In the genomic region with DNA sequence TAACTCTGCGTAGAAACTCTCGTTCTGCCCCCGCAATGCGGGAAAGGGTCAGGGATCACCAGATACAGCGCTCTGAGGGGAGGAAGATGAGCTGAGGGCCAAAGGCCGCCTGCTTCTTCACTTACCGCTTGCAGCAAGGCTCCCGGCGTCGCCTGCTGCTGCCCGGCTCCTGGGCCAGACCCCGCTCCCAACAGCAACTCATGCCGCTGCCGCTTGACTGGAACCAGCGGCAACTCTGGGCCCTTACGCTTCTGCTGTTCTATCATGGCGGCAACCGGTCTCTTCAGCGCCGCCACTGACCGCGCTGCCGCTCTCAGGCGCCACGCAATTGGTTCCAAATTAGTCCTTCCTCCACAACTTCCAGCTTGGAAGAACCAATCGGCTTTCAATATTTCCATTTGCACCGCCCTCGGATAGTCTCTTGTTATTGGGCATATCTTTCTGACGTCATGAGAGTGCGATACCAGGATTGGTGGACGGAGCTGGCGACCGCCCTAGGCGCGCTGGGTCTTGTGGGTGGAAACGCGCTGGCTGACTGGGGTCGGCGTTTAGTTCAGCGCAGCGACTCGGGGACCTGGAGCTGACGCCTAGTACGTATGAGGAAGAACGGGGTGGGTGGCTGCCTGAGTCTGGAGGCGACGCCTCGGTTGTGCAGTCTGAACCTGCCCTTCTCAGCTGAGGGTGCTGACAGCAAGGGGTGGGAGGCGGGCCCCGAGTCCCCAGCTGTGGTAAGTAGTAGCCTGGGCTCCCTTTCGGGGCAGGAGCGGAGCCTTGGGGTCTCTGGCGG, we compare ENCODE assay signal across 1 cellular context.
TF ChIP-seq lines count a peak whose summit lies in the region.

A gene (minus strand): TSS at position 303 of the 787 bp plus-strand sequence. CDS start 37 bp downstream, at position 266.
A gene with protein sequence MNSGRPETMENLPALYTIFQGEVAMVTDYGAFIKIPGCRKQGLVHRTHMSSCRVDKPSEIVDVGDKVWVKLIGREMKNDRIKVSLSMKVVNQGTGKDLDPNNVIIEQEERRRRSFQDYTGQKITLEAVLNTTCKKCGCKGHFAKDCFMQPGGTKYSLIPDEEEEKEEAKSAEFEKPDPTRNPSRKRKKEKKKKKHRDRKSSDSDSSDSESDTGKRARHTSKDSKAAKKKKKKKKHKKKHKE (plus strand): TSS at position 547 of the 787 bp plus-strand sequence. CDS start 13,067 bp downstream, outside the sequence.

TF ChIP-seq in HepG2, 621 proteins besides CTCF, POLR2A, EP300 and RAD21 (continued from another document and continues in another):
- peak; percentile 56; the same call in 1 of the 2 replicates for TF ChIP-seq ZNF263 (CRISPR knock-in tag; IDR thresholded peaks at IDR 0.05)
- TF ChIP-seq, protein P1, sequence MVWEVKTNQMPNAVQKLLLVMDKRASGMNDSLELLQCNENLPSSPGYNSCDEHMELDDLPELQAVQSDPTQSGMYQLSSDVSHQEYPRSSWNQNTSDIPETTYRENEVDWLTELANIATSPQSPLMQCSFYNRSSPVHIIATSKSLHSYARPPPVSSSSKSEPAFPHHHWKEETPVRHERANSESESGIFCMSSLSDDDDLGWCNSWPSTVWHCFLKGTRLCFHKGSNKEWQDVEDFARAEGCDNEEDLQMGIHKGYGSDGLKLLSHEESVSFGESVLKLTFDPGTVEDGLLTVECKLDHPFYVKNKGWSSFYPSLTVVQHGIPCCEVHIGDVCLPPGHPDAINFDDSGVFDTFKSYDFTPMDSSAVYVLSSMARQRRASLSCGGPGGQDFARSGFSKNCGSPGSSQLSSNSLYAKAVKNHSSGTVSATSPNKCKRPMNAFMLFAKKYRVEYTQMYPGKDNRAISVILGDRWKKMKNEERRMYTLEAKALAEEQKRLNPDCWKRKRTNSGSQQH (CRISPR knock-in tag; IDR thresholded peaks at IDR 0.05; ENCODE audit: low read depth), result peak; percentile 70
- TF ChIP-seq ZNF343 (CRISPR knock-in tag; IDR thresholded peaks at IDR 0.05), result no peak
- TF ChIP-seq, protein P2, sequence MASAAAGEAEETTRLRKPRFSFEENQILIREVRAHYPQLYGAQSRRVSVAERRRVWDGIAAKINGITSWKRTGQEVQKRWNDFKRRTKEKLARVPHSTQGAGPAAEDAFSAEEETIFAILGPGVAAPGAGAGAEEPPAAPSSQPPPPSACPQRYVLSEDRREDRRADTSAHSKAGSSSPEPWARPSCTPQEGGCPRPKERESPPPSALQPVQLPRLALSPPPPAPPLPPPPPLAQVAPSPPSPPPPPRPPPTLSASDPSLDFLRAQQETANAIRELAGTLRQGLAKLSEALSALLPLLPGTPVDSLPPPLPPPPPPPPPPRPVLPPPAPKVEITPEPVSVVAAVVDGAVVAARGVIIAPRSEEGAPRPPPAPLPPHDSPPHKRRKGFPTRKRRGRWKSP (CRISPR knock-in tag; IDR thresholded peaks at IDR 0.05), result peak; percentile 63; the same call in 1 of the 2 replicates
- TF ChIP-seq ZFP36L1 (CRISPR knock-in tag; IDR thresholded peaks at IDR 0.05), result no peak
- no peak for TF ChIP-seq HOXA9 (CRISPR knock-in tag; IDR thresholded peaks at IDR 0.05; ENCODE audit: borderline replicate concordance)
- no peak for TF ChIP-seq ATM (IDR thresholded peaks at IDR 0.05; ENCODE audit: borderline replicate concordance)
- no peak for TF ChIP-seq MIER2 (CRISPR knock-in tag; IDR thresholded peaks at IDR 0.05)
- TF ChIP-seq ELF3 (CRISPR knock-in tag; IDR thresholded peaks at IDR 0.05), result no peak
- TF ChIP-seq RFXAP (CRISPR knock-in tag; IDR thresholded peaks at IDR 0.05; ENCODE audit: borderline replicate concordance), result peak; percentile 96
- TF ChIP-seq, protein P3, sequence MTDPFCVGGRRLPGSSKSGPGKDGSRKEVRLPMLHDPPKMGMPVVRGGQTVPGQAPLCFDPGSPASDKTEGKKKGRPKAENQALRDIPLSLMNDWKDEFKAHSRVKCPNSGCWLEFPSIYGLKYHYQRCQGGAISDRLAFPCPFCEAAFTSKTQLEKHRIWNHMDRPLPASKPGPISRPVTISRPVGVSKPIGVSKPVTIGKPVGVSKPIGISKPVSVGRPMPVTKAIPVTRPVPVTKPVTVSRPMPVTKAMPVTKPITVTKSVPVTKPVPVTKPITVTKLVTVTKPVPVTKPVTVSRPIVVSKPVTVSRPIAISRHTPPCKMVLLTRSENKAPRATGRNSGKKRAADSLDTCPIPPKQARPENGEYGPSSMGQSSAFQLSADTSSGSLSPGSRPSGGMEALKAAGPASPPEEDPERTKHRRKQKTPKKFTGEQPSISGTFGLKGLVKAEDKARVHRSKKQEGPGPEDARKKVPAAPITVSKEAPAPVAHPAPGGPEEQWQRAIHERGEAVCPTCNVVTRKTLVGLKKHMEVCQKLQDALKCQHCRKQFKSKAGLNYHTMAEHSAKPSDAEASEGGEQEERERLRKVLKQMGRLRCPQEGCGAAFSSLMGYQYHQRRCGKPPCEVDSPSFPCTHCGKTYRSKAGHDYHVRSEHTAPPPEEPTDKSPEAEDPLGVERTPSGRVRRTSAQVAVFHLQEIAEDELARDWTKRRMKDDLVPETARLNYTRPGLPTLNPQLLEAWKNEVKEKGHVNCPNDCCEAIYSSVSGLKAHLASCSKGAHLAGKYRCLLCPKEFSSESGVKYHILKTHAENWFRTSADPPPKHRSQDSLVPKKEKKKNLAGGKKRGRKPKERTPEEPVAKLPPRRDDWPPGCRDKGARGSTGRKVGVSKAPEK (CRISPR knock-in tag; IDR thresholded peaks at IDR 0.05; ENCODE audit: borderline replicate concordance), result no peak
- no peak for TF ChIP-seq ZNF160 (CRISPR knock-in tag; IDR thresholded peaks at IDR 0.05)
- TF ChIP-seq, protein P4, sequence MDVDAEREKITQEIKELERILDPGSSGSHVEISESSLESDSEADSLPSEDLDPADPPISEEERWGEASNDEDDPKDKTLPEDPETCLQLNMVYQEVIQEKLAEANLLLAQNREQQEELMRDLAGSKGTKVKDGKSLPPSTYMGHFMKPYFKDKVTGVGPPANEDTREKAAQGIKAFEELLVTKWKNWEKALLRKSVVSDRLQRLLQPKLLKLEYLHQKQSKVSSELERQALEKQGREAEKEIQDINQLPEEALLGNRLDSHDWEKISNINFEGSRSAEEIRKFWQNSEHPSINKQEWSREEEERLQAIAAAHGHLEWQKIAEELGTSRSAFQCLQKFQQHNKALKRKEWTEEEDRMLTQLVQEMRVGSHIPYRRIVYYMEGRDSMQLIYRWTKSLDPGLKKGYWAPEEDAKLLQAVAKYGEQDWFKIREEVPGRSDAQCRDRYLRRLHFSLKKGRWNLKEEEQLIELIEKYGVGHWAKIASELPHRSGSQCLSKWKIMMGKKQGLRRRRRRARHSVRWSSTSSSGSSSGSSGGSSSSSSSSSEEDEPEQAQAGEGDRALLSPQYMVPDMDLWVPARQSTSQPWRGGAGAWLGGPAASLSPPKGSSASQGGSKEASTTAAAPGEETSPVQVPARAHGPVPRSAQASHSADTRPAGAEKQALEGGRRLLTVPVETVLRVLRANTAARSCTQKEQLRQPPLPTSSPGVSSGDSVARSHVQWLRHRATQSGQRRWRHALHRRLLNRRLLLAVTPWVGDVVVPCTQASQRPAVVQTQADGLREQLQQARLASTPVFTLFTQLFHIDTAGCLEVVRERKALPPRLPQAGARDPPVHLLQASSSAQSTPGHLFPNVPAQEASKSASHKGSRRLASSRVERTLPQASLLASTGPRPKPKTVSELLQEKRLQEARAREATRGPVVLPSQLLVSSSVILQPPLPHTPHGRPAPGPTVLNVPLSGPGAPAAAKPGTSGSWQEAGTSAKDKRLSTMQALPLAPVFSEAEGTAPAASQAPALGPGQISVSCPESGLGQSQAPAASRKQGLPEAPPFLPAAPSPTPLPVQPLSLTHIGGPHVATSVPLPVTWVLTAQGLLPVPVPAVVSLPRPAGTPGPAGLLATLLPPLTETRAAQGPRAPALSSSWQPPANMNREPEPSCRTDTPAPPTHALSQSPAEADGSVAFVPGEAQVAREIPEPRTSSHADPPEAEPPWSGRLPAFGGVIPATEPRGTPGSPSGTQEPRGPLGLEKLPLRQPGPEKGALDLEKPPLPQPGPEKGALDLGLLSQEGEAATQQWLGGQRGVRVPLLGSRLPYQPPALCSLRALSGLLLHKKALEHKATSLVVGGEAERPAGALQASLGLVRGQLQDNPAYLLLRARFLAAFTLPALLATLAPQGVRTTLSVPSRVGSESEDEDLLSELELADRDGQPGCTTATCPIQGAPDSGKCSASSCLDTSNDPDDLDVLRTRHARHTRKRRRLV (CRISPR knock-in tag; IDR thresholded peaks at IDR 0.05), result 0 out of 2 replicates have a peak, but pooled peaks have one; percentile 38
- no peak for TF ChIP-seq ZNF383 (CRISPR knock-in tag; IDR thresholded peaks at IDR 0.05; ENCODE audit: borderline replicate concordance)
- TF ChIP-seq HCFC1 (IDR thresholded peaks at IDR 0.05; ENCODE audit: low read depth, low read length), result peak; percentile 34; the same call in 1 of the 2 replicates
- TF ChIP-seq, protein P5, sequence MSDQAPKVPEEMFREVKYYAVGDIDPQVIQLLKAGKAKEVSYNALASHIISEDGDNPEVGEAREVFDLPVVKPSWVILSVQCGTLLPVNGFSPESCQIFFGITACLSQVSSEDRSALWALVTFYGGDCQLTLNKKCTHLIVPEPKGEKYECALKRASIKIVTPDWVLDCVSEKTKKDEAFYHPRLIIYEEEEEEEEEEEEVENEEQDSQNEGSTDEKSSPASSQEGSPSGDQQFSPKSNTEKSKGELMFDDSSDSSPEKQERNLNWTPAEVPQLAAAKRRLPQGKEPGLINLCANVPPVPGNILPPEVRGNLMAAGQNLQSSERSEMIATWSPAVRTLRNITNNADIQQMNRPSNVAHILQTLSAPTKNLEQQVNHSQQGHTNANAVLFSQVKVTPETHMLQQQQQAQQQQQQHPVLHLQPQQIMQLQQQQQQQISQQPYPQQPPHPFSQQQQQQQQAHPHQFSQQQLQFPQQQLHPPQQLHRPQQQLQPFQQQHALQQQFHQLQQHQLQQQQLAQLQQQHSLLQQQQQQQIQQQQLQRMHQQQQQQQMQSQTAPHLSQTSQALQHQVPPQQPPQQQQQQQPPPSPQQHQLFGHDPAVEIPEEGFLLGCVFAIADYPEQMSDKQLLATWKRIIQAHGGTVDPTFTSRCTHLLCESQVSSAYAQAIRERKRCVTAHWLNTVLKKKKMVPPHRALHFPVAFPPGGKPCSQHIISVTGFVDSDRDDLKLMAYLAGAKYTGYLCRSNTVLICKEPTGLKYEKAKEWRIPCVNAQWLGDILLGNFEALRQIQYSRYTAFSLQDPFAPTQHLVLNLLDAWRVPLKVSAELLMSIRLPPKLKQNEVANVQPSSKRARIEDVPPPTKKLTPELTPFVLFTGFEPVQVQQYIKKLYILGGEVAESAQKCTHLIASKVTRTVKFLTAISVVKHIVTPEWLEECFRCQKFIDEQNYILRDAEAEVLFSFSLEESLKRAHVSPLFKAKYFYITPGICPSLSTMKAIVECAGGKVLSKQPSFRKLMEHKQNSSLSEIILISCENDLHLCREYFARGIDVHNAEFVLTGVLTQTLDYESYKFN (CRISPR knock-in tag; conservative IDR thresholded peaks at IDR 0.05), result 0 out of 2 replicates have a peak, but pooled peaks have one; percentile 1
- peak; percentile 12; the same call in 1 of the 2 replicates for TF ChIP-seq ZNF292 (CRISPR knock-in tag; IDR thresholded peaks at IDR 0.05; ENCODE audit: borderline replicate concordance, low read depth)
- TF ChIP-seq, protein P6, sequence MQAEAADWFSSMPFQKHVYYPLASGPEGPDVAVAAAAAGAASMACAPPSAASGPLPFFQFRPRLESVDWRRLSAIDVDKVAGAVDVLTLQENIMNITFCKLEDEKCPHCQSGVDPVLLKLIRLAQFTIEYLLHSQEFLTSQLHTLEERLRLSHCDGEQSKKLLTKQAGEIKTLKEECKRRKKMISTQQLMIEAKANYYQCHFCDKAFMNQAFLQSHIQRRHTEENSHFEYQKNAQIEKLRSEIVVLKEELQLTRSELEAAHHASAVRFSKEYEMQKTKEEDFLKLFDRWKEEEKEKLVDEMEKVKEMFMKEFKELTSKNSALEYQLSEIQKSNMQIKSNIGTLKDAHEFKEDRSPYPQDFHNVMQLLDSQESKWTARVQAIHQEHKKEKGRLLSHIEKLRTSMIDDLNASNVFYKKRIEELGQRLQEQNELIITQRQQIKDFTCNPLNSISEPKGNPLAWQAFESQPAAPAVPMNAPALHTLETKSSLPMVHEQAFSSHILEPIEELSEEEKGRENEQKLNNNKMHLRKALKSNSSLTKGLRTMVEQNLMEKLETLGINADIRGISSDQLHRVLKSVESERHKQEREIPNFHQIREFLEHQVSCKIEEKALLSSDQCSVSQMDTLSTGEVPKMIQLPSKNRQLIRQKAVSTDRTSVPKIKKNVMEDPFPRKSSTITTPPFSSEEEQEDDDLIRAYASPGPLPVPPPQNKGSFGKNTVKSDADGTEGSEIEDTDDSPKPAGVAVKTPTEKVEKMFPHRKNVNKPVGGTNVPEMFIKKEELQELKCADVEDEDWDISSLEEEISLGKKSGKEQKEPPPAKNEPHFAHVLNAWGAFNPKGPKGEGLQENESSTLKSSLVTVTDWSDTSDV (CRISPR knock-in tag; IDR thresholded peaks at IDR 0.05), result peak; percentile 29; the same call in 1 of the 2 replicates
- TF ChIP-seq, protein P7, sequence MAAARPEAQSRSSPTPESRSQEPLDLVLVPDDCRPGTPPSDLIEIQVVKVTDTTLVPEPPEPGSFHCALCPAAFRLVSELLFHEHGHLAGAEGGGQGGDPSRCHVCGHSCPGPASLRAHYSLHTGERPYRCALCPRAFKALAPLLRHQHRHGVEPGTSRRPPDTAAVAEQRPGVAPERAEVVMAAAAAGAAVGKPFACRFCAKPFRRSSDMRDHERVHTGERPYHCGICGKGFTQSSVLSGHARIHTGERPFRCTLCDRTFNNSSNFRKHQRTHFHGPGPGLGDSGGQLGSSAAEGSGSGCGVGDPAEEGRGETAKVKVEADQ (CRISPR knock-in tag; IDR thresholded peaks at IDR 0.05; ENCODE audit: borderline replicate concordance), result no peak
- TF ChIP-seq PPARG (CRISPR knock-in tag; conservative IDR thresholded peaks at IDR 0.05), result no peak
- TF ChIP-seq, protein P8, sequence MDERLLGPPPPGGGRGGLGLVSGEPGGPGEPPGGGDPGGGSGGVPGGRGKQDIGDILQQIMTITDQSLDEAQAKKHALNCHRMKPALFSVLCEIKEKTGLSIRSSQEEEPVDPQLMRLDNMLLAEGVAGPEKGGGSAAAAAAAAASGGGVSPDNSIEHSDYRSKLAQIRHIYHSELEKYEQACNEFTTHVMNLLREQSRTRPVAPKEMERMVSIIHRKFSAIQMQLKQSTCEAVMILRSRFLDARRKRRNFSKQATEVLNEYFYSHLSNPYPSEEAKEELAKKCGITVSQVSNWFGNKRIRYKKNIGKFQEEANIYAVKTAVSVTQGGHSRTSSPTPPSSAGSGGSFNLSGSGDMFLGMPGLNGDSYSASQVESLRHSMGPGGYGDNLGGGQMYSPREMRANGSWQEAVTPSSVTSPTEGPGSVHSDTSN (CRISPR knock-in tag; IDR thresholded peaks at IDR 0.05), result no peak
- TF ChIP-seq NCOR1 (IDR thresholded peaks at IDR 0.05; ENCODE audit: borderline replicate concordance, low read length), result no peak
- no peak for TF ChIP-seq ZNF124 (CRISPR knock-in tag; IDR thresholded peaks at IDR 0.05)
- TF ChIP-seq ZNF451 (CRISPR knock-in tag; IDR thresholded peaks at IDR 0.05), result no peak
- TF ChIP-seq NR2F6 (IDR thresholded peaks at IDR 0.05), result 0 out of 2 replicates have a peak, but pooled peaks have one; percentile 9
- 0 out of 2 replicates have a peak, but pooled peaks have one; percentile 44 for TF ChIP-seq NR2F6 (CRISPR knock-in tag; IDR thresholded peaks at IDR 0.05)
- TF ChIP-seq ESRRA (CRISPR knock-in tag; IDR thresholded peaks at IDR 0.05; ENCODE audit: low read depth), result no peak; the same call in 1 of the 2 replicates
- no peak for TF ChIP-seq ZNF766 (CRISPR knock-in tag; IDR thresholded peaks at IDR 0.05; ENCODE audit: borderline replicate concordance)
- no peak for TF ChIP-seq CEBPG (CRISPR knock-in tag; IDR thresholded peaks at IDR 0.05)
- TF ChIP-seq JDP2 (CRISPR knock-in tag; IDR thresholded peaks at IDR 0.05; ENCODE audit: borderline replicate concordance), result no peak
- TF ChIP-seq XBP1 (CRISPR knock-in tag; IDR thresholded peaks at IDR 0.05), result no peak
